ENCODE assay signal across 12 cellular contexts in the genomic region with DNA sequence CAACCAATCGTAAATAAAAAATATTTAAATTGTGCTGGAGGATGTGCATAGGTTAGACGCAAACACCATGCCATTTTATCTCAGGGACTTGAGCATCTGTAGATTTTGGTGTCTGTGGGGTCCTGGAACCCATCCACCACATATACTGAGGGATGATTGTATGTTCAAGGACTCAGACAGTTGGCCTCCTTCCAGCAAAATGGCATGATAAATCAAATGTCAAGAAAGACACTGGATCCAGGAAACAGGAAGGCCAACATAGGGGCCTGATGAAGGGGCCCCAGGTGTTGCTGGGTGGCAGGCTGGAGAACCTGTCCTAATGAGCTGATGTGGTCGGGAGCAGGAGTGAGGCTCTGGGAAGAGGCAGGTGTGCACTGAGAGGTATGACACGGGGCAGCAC.
"Had no signal": no experiment of that assay in that cellular context is flagged by ENCODE, and none has a peak within 500 bp of the region (broad histone marks: within the 10 kb centered on the region; RNA-seq: fewer than 3 reads in every experiment).

No MANE protein-coding gene starts in this region.

- H3K27ac ChIP-seq: coronary artery, left lung, tibial artery, vagina had no signal

- H3K4me3 ChIP-seq: coronary artery, left lung, tibial artery, vagina had no signal

- H3K36me3 ChIP-seq: left lung, tibial artery, vagina had no signal

- H3K4me1 ChIP-seq: left lung, tibial artery, vagina had no signal

- DNase-seq: activated B cell treated with CpG ODN at 0.5 μM for 24 hours; activated CD4-positive, alpha-beta T cell treated with anti-CD3 and anti-CD28 coated beads, Interleukin-2, amount 10 ng/mL, durations not matched to agents 24 days and 14 days; activated naive CD4-positive, alpha-beta T cell treated with Interleukin-2 at 50 U/mL for 16 hours; caudate nucleus; effector CD4-positive, alpha-beta T cell; left lung; nucleus accumbens; right cardiac atrium; small intestine; tibial artery had no signal

- H3K9me3 ChIP-seq: tibial artery, vagina had no signal

- H3K27me3 ChIP-seq: left lung, tibial artery, vagina had no signal
